In the genomic region with DNA sequence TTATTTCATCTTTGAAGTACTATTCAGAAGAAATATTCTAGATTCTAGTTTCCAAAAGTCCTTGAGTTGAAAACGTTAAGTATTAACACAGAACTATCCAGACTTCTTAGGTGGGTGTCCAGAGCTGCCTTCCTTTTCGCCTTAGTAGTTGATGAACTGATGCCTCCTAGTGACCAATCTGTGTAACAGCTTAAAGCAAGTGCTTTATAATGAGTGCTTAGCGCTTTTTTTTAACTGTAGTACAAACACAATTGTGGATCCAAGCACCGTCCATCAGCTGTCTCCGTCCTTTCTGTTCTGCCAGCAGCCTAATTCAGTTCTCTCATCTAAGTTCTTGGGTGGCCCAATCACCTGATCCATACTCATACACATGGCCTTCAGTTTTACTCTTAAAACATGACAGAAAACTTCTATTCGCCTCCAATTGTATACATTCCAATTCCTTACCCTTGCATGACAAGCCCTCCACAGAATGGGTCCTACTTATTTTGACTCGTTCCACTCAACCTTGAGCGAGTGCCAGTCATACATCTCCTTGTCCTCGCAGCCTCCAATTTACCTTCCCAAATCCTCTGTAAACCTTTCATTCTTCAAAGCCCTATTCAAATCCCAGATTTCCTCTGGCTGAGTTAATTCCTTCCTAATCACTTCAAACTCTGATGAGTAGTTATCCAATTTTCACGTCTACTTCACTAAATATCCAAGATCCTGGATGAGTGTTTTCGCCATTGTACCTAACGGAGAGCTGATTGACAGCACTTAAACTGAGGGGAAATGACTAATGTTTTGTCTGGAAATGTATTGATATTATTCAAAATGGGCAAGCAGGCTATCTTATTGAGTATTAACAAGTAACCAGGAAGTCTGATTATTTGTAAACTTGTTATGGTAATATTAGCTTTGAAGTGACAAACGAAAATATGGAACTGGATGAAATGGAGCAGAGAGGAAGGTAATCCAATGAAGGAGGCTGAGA, we compare ENCODE assay signal across 1 cellular context.
TF ChIP-seq lines count a peak whose summit lies in the region.

No MANE protein-coding gene starts in this region.

TF ChIP-seq in GM12878, 131 proteins besides CTCF, POLR2A, EP300 and RAD21:
- peak; percentile 93 for TF ChIP-seq SMC3 (IDR thresholded peaks at IDR 0.05; ENCODE audit: borderline replicate concordance, low read length)
- 0 out of 2 replicates have a peak, but pooled peaks have one; percentile 17 for TF ChIP-seq IRF4 (IDR thresholded peaks at IDR 0.05; ENCODE audit: low read depth, low read length)
- TF ChIP-seq SKIL (IDR thresholded peaks at IDR 0.05; ENCODE audit: low read depth, poor library complexity, severe bottlenecking), result peak; percentile 49
- peak; percentile 48 for TF ChIP-seq YY1 (IDR thresholded peaks at IDR 0.05; ENCODE audit: low read depth, low read length)
- 0 out of 2 replicates have a peak, but pooled peaks have one; percentile 43 for TF ChIP-seq SMARCA5 (IDR thresholded peaks at IDR 0.05)
- TF ChIP-seq, protein P1, sequence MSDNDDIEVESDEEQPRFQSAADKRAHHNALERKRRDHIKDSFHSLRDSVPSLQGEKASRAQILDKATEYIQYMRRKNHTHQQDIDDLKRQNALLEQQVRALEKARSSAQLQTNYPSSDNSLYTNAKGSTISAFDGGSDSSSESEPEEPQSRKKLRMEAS (IDR thresholded peaks at IDR 0.05; ENCODE audit: low read depth, low read length), result no peak
- peak; percentile 32; the same call in 1 of the 2 replicates for TF ChIP-seq FOXM1 (IDR thresholded peaks at IDR 0.05; ENCODE audit: low read depth, low read length)
- TF ChIP-seq SUPT20H (IDR thresholded peaks at IDR 0.05; ENCODE audit: borderline replicate concordance, control insufficient read depth, low read depth, low read length), result no peak
- peak; percentile 14; the same call in 1 of the 2 replicates for TF ChIP-seq PKNOX1 (IDR thresholded peaks at IDR 0.05)
